ENCODE assay signal across 21 cellular contexts in the genomic region with DNA sequence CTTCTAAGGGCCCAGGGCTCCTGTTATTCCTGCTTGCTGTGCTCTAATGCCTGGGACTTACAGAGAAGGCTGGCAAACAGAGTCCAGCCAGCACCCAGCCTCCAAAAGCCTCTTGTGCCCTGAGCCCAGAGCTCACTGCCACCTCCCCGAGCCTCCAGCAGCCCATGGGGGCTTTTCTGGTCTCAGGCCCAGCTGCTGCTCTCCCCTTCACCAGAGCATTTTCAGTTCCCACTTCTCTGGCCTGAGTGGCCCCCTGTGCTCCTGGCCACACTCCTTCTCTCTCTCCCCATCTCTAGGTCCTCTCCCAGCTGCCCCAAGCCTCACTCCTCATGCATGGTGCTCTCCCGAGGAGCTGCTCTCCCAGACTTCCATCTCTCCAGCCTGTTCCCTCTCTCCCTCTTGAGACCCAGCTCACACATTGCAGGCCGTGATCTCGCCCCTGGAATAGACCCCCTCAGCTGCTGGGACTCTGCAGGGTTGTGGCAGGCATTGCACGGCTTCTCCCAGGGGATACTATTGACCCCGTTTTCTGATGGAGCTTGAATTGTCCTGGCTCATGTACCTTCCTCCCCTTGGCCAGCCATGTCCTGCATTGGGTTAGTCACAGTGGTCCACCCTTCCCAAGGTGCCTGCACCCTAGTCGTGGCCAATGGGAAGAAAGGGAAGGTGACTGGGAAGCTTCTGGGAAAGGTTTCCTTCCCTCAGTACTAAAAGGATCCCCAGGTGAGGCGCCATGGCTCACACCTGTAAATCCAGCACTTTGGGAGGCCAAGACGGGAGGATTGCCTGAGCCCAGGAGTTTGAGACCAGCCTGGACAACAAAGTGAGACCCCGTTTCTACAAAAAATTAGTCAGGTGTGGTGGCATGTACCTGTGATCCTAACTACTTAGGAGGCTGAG. TPM values are rescaled to one million over a fixed set of nuclear protein-coding genes. Genes with fewer than 3 reads are reported as not detected.
A peak's percentile ranks its signal among the peaks of the same experiment; 100 is the strongest.
DNase-seq lines count a peak whose midpoint lies in the region; ATAC-seq and TF ChIP-seq lines count a peak whose summit lies in the region.
"Had no signal": no experiment of that assay in that cellular context is flagged by ENCODE, and none has a peak within 500 bp of the region (broad histone marks: within the 10 kb centered on the region; RNA-seq: fewer than 3 reads in every experiment).

No MANE protein-coding gene starts in this region.

- WGBS in spleen, 5 donors = 87 to 93% (median 89%) methylated on average over 10 of the region's 10 CpGs

- H3K36me3 Mint-ChIP-seq in activated CD8-positive, alpha-beta memory T cell treated with anti-CD3 and anti-CD28 coated beads, Interleukin-2, amount 10 ng/mL, durations not matched to agents 7 days and 5 days = no peaks in the 10 kb centered on the region

- H3K9me3 ChIP-seq in colonic mucosa (no peaks in the 10 kb centered on the region), spleen (peaks cover 0 to 2% (median 0%) of the 10 kb centered on the region in 8 donors)
- H3K9me3 ChIP-seq: gastroesophageal sphincter had no signal

- H3K4me1 ChIP-seq in colonic mucosa (no peaks in the 10 kb centered on the region), spleen (peaks cover 9 to 53% (median 29%) of the 10 kb centered on the region in 6 donors)

- no peak for TF ChIP-seq CTCF in colonic mucosa (IDR thresholded peaks at IDR 0.05)
- TF ChIP-seq CTCF in spleen (IDR thresholded peaks at IDR 0.05 in 8 of 11, conservative IDR thresholded peaks at IDR 0.05 in 3 of 11) = no peak

- no peak overlapping the region for H3K27ac ChIP-seq in colonic mucosa
- no peak overlapping the region for H3K27ac ChIP-seq in spleen
- H3K27ac ChIP-seq: gastroesophageal sphincter had no signal

- peak; percentile 31 for DNase-seq in activated CD8-positive, alpha-beta memory T cell treated with anti-CD3 and anti-CD28 coated beads, Interleukin-2, amount 10 ng/mL, durations not matched to agents 7 days and 5 days
- DNase-seq in activated CD8-positive, alpha-beta memory T cell treated with anti-CD3 and anti-CD28 coated beads, Interleukin-2, amount 50 U/mL, for 48 hours = no peak
- peak; percentile 11 for DNase-seq in colonic mucosa
- peak; percentile 61 for DNase-seq in spleen
- DNase-seq in OCI-M2 (lab: John Stamatoyannopoulos, UW; ENCODE audit: unreplicated experiment) = no peak
- no peak for DNase-seq in NCI-H1092 treated with DMSO at 0.1 percent for 48 hours (lab: John Stamatoyannopoulos, UW)
- no peak for DNase-seq in midbrain (lab: John Stamatoyannopoulos, UW)
- DNase-seq: activated CD4-positive, alpha-beta T cell treated with anti-CD3 and anti-CD28 coated beads for 36 hours; activated T-cell treated with anti-CD3 and anti-CD28 coated beads, Interleukin-2, amount 50 U/mL, for 1 hour; erythroblast; naive B cell; NCI-H2081; NCI-H526; stimulated activated naive CD4-positive, alpha-beta T cell; T1000 had no signal

- H3K27me3 ChIP-seq in colonic mucosa (no peaks in the 10 kb centered on the region), spleen (replicated peaks in 1 of 7) (no peaks in the 10 kb centered on the region)
- H3K27me3 ChIP-seq: dorsolateral prefrontal cortex, gastroesophageal sphincter had no signal

- H3K9ac ChIP-seq in colonic mucosa (ENCODE audit: low read depth in 2 of 2, low read length in 2 of 2) = no peak overlapping the region

- H3K4me3 ChIP-seq in colonic mucosa (no peak overlapping the region), spleen (no peak overlapping the region)
- H3K4me3 ChIP-seq: dorsolateral prefrontal cortex, gastroesophageal sphincter had no signal

- H3K36me3 ChIP-seq in colonic mucosa (no peaks in the 10 kb centered on the region), spleen (peaks cover 0 to 19% (median 1%) of the 10 kb centered on the region in 6 donors)

- H3K4me1 Mint-ChIP-seq in activated CD8-positive, alpha-beta memory T cell treated with anti-CD3 and anti-CD28 coated beads, Interleukin-2, amount 10 ng/mL, durations not matched to agents 7 days and 5 days = no peaks in the 10 kb centered on the region

- no peak for ATAC-seq in activated CD8-positive, alpha-beta memory T cell treated with anti-CD3 and anti-CD28 coated beads, Interleukin-2, amount 10 ng/mL, durations not matched to agents 7 days and 5 days
- peak; percentile 27 for ATAC-seq in HG02852 (IDR thresholded peaks at IDR 0.05; ENCODE audit: unreplicated experiment)
- ATAC-seq: activated CD4-positive, alpha-beta T cell treated with anti-CD3 and anti-CD28 coated beads for 36 hours; gastroesophageal sphincter had no signal

- H3K27me3 Mint-ChIP-seq in activated CD8-positive, alpha-beta memory T cell treated with anti-CD3 and anti-CD28 coated beads, Interleukin-2, amount 10 ng/mL, durations not matched to agents 7 days and 5 days = no peaks in the 10 kb centered on the region
- H3K27me3 Mint-ChIP-seq: activated CD4-positive, alpha-beta T cell treated with anti-CD3 and anti-CD28 coated beads for 36 hours; activated naive CD8-positive, alpha-beta T cell; naive B cell had no signal

- TF ChIP-seq POLR2A in spleen (IDR thresholded peaks at IDR 0.05) = no peak

- H3K27ac Mint-ChIP-seq in activated CD8-positive, alpha-beta memory T cell treated with anti-CD3 and anti-CD28 coated beads, Interleukin-2, amount 10 ng/mL, durations not matched to agents 7 days and 5 days = no peak overlapping the region
- H3K27ac Mint-ChIP-seq: activated CD4-positive, alpha-beta T cell treated with anti-CD3 and anti-CD28 coated beads for 36 hours; activated naive CD8-positive, alpha-beta T cell had no signal

- H3K9me3 Mint-ChIP-seq in activated CD8-positive, alpha-beta memory T cell treated with anti-CD3 and anti-CD28 coated beads, Interleukin-2, amount 10 ng/mL, durations not matched to agents 7 days and 5 days (ENCODE audit: low read depth) = peaks cover 3% of the 10 kb centered on the region

- no peak overlapping the region for H3K4me3 Mint-ChIP-seq in activated CD8-positive, alpha-beta memory T cell treated with anti-CD3 and anti-CD28 coated beads, Interleukin-2, amount 10 ng/mL, durations not matched to agents 7 days and 5 days
- H3K4me3 Mint-ChIP-seq: activated CD4-positive, alpha-beta T cell treated with anti-CD3 and anti-CD28 coated beads for 36 hours; activated naive CD8-positive, alpha-beta T cell had no signal

- intact Hi-C loops in colonic mucosa (cut with DNase I) (no loop called here), spleen (cut with DNase I; ENCODE audit: low total_unique reads) (no loop called here)

- CTCF ChIA-PET in activated CD8-positive, alpha-beta memory T cell treated with anti-CD3 and anti-CD28 coated beads, Interleukin-2, amount 10 ng/mL, durations not matched to agents 7 days and 5 days (lab: Charles Lee) = interaction anchor here (2.6 kb wide), 1 partner anchor 18 kb away, joined by 11 read pairs; no protein-coding TSS in a partner anchor

RNA-seq across cellular contexts. Expression of a gene that starts 9.0 kb away (rescaled TPM):
- 1 to 10 TPM; 1.2 to 3.1 TPM for total RNA-seq in activated CD8-positive, alpha-beta memory T cell treated with anti-CD3 and anti-CD28 coated beads, Interleukin-2, amount 10 ng/mL, durations not matched to agents 7 days and 5 days
- total RNA-seq in colonic mucosa (10 to 100 TPM; 13.1 to 19.9 TPM), spleen (10 to 100 TPM; 70.8 to 96.2 (median 73.7) TPM)
- 10 to 100 TPM; 36.7 to 61.0 (median 38.2) TPM for polyA plus RNA-seq in spleen

RNA-seq across cellular contexts. Expression of a gene that starts 28.0 kb away (rescaled TPM):
- total RNA-seq in activated CD8-positive, alpha-beta memory T cell treated with anti-CD3 and anti-CD28 coated beads, Interleukin-2, amount 10 ng/mL, durations not matched to agents 7 days and 5 days = under 1 TPM in 1 of 2 experiments, not detected in 1; 0.37 TPM
- 10 to 100 TPM; 11.1 to 20.2 TPM for total RNA-seq in colonic mucosa
- total RNA-seq in spleen = 10 to 100 TPM in 6 of 7 donors, 1 to 10 TPM in 1; 9.5 to 90.1 (median 21.1) TPM
- 10 to 100 TPM; 13.3 to 36.5 (median 15.7) TPM for polyA plus RNA-seq in spleen

RNA-seq across cellular contexts. Expression of a gene that starts 39.4 kb away (rescaled TPM):
- total RNA-seq in activated CD8-positive, alpha-beta memory T cell treated with anti-CD3 and anti-CD28 coated beads, Interleukin-2, amount 10 ng/mL, durations not matched to agents 7 days and 5 days = not detected
- 10 to 100 TPM; 14.5 to 17.6 TPM for total RNA-seq in colonic mucosa
- total RNA-seq in spleen = not detected
- polyA plus RNA-seq in spleen = under 1 TPM in 1 of 3 donors, not detected in 2; 0.04 TPM
- total RNA-seq: activated CD4-positive, alpha-beta T cell treated with anti-CD3 and anti-CD28 coated beads for 36 hours; lower leg skin; urinary bladder had no signal
- polyA plus RNA-seq: urinary bladder had no signal

RNA-seq across cellular contexts. Expression of a gene that starts 50.1 kb away (rescaled TPM):
- total RNA-seq in activated CD8-positive, alpha-beta memory T cell treated with anti-CD3 and anti-CD28 coated beads, Interleukin-2, amount 10 ng/mL, durations not matched to agents 7 days and 5 days = 10 to 100 TPM; 29.5 to 29.6 TPM
- 10 to 100 TPM; 16.5 to 17.3 TPM for total RNA-seq in colonic mucosa
- 10 to 100 TPM; 22.7 to 28.3 (median 25.8) TPM for total RNA-seq in spleen
- 10 to 100 TPM; 25.9 to 33.6 (median 31.5) TPM for polyA plus RNA-seq in spleen

Comparison
In these comparisons a context has a peak if more than half of its experiments do, and no peak if none do; other contexts are left out.
1. DNase-seq: peak in activated CD8-positive, alpha-beta memory T cell treated with anti-CD3 and anti-CD28 coated beads, Interleukin-2, amount 10 ng/mL, durations not matched to agents 7 days and 5 days (single experiment), colonic mucosa (single experiment) and spleen (single experiment); none in activated CD8-positive, alpha-beta memory T cell treated with anti-CD3 and anti-CD28 coated beads, Interleukin-2, amount 50 U/mL, for 48 hours (single experiment), OCI-M2 (single experiment), NCI-H1092 treated with DMSO at 0.1 percent for 48 hours (single experiment) and midbrain (single experiment).
2. RNA of a gene that starts 28.0 kb away (total RNA-seq): 9.5 to 90.1 TPM in spleen and 11.1 to 20.2 TPM in colonic mucosa; 0.37 TPM in activated CD8-positive, alpha-beta memory T cell treated with anti-CD3 and anti-CD28 coated beads, Interleukin-2, amount 10 ng/mL, durations not matched to agents 7 days and 5 days; every median in the first group is over 4 times any median in the second.
3. RNA of a gene that starts 39.4 kb away (total RNA-seq): 14.5 to 17.6 TPM in colonic mucosa; not detected in activated CD8-positive, alpha-beta memory T cell treated with anti-CD3 and anti-CD28 coated beads, Interleukin-2, amount 10 ng/mL, durations not matched to agents 7 days and 5 days and not detected in spleen; every median in the first group is over 10 times any median in the second.